ENCODE assay signal across 8 cellular contexts in genomic region chr12:50765325-50765911, GRCh38. TPM values are rescaled to one million over a fixed set of nuclear protein-coding genes. Genes with fewer than 3 reads are reported as not detected.
DNase-seq lines count a peak whose midpoint lies in the region; ATAC-seq and TF ChIP-seq lines count a peak whose summit lies in the region.

No MANE protein-coding gene starts in this region.

- H3K27me3 Mint-ChIP-seq in CD14-positive monocyte (ENCODE audit: low read depth in 3 of 3): peaks cover 0 to 2% (median 1%) of the 10 kb centered on the region in 3 donors

- intact Hi-C loops in CD14-positive monocyte (cut with micrococcal nuclease) (loop anchor here in 1 of 2 donors (10.0 kb wide), 2 partner anchors 261 to 319 kb away; partner anchors contain the start of genes CSRNP2 and DIP2B), lower lobe of right lung (cut with DNase I) (no loop called here)

- peak overlapping the region; percentile 95 for H3K4me3 ChIP-seq in ectodermal cell (ENCODE audit: insufficient read depth, low read depth, low read length)
- H3K4me3 ChIP-seq in lower lobe of right lung: peak overlapping the region; percentile 98

- H3K36me3 ChIP-seq in ectodermal cell (ENCODE audit: control insufficient read depth, insufficient read depth, low read length) (no peaks in the 10 kb centered on the region), lower lobe of right lung (no peaks in the 10 kb centered on the region)

- peak overlapping the region; percentile 87 to 89 for H3K4me3 Mint-ChIP-seq in CD14-positive monocyte

- H3K9me3 ChIP-seq in ectodermal cell (ENCODE audit: control insufficient read depth, low read length) (no peaks in the 10 kb centered on the region), lower lobe of right lung (no peaks in the 10 kb centered on the region)

- H3K27me3 ChIP-seq in ectodermal cell (ENCODE audit: control insufficient read depth, insufficient read depth, low read length, poor library complexity, severe bottlenecking) (no peaks in the 10 kb centered on the region), lower lobe of right lung (ENCODE audit: low read depth) (no peaks in the 10 kb centered on the region)

- DNase-seq in CD14-positive monocyte (ENCODE audit: low spot score) (no peak), NCI-H2107 (lab: John Stamatoyannopoulos, UW) (peak; percentile 7), lower lobe of right lung (no peak)
- DNase-seq in activated CD4-positive, CD25-positive, alpha-beta regulatory T cell treated with anti-CD3 and anti-CD28 coated beads, Interleukin-2, amount 50 U/mL, for 16 hours (ENCODE audit: low read depth, low spot score): peak; percentile 43
- peak in 4 of 6 experiments; percentile 23 to 64 (median 39) for DNase-seq in stimulated activated naive CD4-positive, alpha-beta T cell (lab: John Stamatoyannopoulos, UW)

- H3K27ac ChIP-seq in ectodermal cell (ENCODE audit: insufficient read depth, low read depth, low read length, poor library complexity, severe bottlenecking) (no peak overlapping the region), lower lobe of right lung (peak overlapping the region; percentile 96)

- no peaks in the 10 kb centered on the region for H3K9me3 Mint-ChIP-seq in CD14-positive monocyte

- peaks cover 36% of the 10 kb centered on the region for H3K4me1 Mint-ChIP-seq in CD14-positive monocyte

- H3K4me1 ChIP-seq in ectodermal cell (ENCODE audit: control insufficient read depth, insufficient read depth, low read length): no peaks in the 10 kb centered on the region
- peaks cover 40% of the 10 kb centered on the region for H3K4me1 ChIP-seq in lower lobe of right lung

- ATAC-seq in GM21576 (IDR thresholded peaks at IDR 0.05; ENCODE audit: unreplicated experiment) (peak; percentile 43), lower lobe of right lung (peak in 1 of 2 donors; percentile 60), HG02840 (IDR thresholded peaks at IDR 0.05; ENCODE audit: low FRiP score, unreplicated experiment) (no peak)

- peak overlapping the region; percentile 43 to 96 (median 82) for H3K27ac Mint-ChIP-seq in CD14-positive monocyte

- TF ChIP-seq CTCF in CD14-positive monocyte (IDR thresholded peaks at IDR 0.05) (peak; percentile 77), lower lobe of right lung (IDR thresholded peaks at IDR 0.05) (peak; percentile 67)

- 38 to 39% methylated on average over 8 of the region's 8 CpGs for WGBS in ectodermal cell, 2 experiments

- peaks cover 3 to 9% of the 10 kb centered on the region in 2 donors for H3K36me3 Mint-ChIP-seq in CD14-positive monocyte

RNA-seq across cellular contexts. Expression of gene ATF1, which starts 1.5 kb away (rescaled TPM):
- polyA plus RNA-seq in CD14-positive monocyte: 10 to 100 TPM; 21.5 to 21.9 TPM
- 29.0 TPM for polyA plus RNA-seq in ectodermal cell (2013, experiment 1 of 4)
- 28.2 TPM for polyA plus RNA-seq in ectodermal cell (2013, experiment 2 of 4)
- polyA plus RNA-seq in ectodermal cell (2013, experiment 3 of 4): 21.4 TPM
- polyA plus RNA-seq in ectodermal cell (2013, experiment 4 of 4): 25.6 TPM
- 47.0 TPM for total RNA-seq in lower lobe of right lung

Comparison
In these comparisons a context has a peak if more than half of its experiments do, and no peak if none do; other contexts are left out.
1. DNase-seq: peak in NCI-H2107 (single experiment), activated CD4-positive, CD25-positive, alpha-beta regulatory T cell treated with anti-CD3 and anti-CD28 coated beads, Interleukin-2, amount 50 U/mL, for 16 hours (single experiment) and stimulated activated naive CD4-positive, alpha-beta T cell (4 of 6); none in CD14-positive monocyte (single experiment) and lower lobe of right lung (single experiment).